In genomic region chr14:92922883-92923743, GRCh38 we compare ENCODE assay signal across 8 cellular contexts. TPM values are rescaled to one million over a fixed set of nuclear protein-coding genes. Genes with fewer than 3 reads are reported as not detected.
A peak's percentile ranks its signal among the peaks of the same experiment; 100 is the strongest.
DNase-seq lines count a peak whose midpoint lies in the region; ATAC-seq and TF ChIP-seq lines count a peak whose summit lies in the region.

CHGA (plus strand) TSS chr14:92923150; CDS start chr14:92923360, 210 bp downstream.

- H3K27ac Mint-ChIP-seq in T-helper 17 cell: no peak within 1 kb of the TSS

- H3K4me3 ChIP-seq in esophagus squamous epithelium: peak within 1 kb of the TSS in 1 of 4 donors; percentile 20

- H3K9me3 ChIP-seq in T-helper 17 cell (ENCODE audit: control insufficient read depth, low read length, poor library complexity, severe bottlenecking) (no peaks in the 10 kb centered on the region), esophagus squamous epithelium (no peaks in the 10 kb centered on the region)

- intact Hi-C loops in esophagus squamous epithelium (cut with DNase I): no loop called here

- no peaks in the 10 kb centered on the region for H3K36me3 ChIP-seq in esophagus squamous epithelium

- in situ Hi-C loops in T47D (cut with HindIII; ENCODE audit: low pct_unique_long_range_greater_than_20kb, low sequenced_read_pairs): no loop called here

- H3K4me1 Mint-ChIP-seq in T-helper 17 cell: peaks cover 2% of the 10 kb centered on the region

- H3K36me3 Mint-ChIP-seq in T-helper 17 cell (ENCODE audit: low read depth): no peaks in the 10 kb centered on the region

- H3K27me3 Mint-ChIP-seq in T-helper 17 cell: peaks cover 37% of the 10 kb centered on the region

- peaks cover 0 to 77% (median 0%) of the 10 kb centered on the region in 4 donors for H3K27me3 ChIP-seq in esophagus squamous epithelium

- peak; percentile 60 for ATAC-seq in T-helper 17 cell
- ATAC-seq in GM18517 (IDR thresholded peaks at IDR 0.05; ENCODE audit: unreplicated experiment): no peak

- H3K27ac ChIP-seq in esophagus squamous epithelium: no peak within 1 kb of the TSS

- no peak within 1 kb of the TSS for H3K4me3 Mint-ChIP-seq in T-helper 17 cell

- WGBS in esophagus squamous epithelium, 2 donors: 13 to 17% methylated on average over 11 to 34 of the region's 86 CpGs

- DNase-seq in DMS153 treated with DMSO at 0.1 percent for 48 hours (lab: John Stamatoyannopoulos, UW; ENCODE audit: unreplicated experiment) (peak; percentile 49), MV-4-11 (lab: John Stamatoyannopoulos, UW) (peak; percentile 3), T-helper 17 cell (peak; percentile 16 to 31 (median 20)), T47D (ENCODE audit: low read depth in 1 of 2, low spot score in 1 of 2) (peak; percentile 75 to 92), left kidney (ENCODE audit: low read depth, low spot score) (peak; percentile 93), esophagus squamous epithelium (lab: John Stamatoyannopoulos, UW) (no peak)
- peak; percentile 14 to 21 for DNase-seq in stimulated activated CD8-positive, alpha-beta memory T cell treated with anti-CD3 and anti-CD28 coated beads, Interleukin-7, amount 100 ng/mL, for 1 hour (ENCODE audit: low read depth in 2 of 2)

- no peak for TF ChIP-seq POLR2A in esophagus squamous epithelium (IDR thresholded peaks at IDR 0.05)

- no peak for TF ChIP-seq CTCF in esophagus squamous epithelium (IDR thresholded peaks at IDR 0.05)

- peaks cover 0 to 9% (median 0%) of the 10 kb centered on the region in 3 donors for H3K4me1 ChIP-seq in esophagus squamous epithelium

RNA-seq across cellular contexts. Expression of gene CHGA, which starts in this region (rescaled TPM):
- not detected for total RNA-seq in T-helper 17 cell
- total RNA-seq in esophagus squamous epithelium: under 1 TPM in 1 of 4 donors, not detected in 3; 0.31 TPM

Comparison
In these comparisons a context has a peak if more than half of its experiments do, and no peak if none do; other contexts are left out.
1. Peak in DNase-seq and ATAC-seq in T-helper 17 cell; RNA of the gene not detected or under 1 TPM.